Comparison of ENCODE assay signal across 26 cellular contexts in genomic region chr5:177374211-177374610, GRCh38. TPM values are rescaled to one million over a fixed set of nuclear protein-coding genes. Genes with fewer than 3 reads are reported as not detected.
A peak's percentile ranks its signal among the peaks of the same experiment; 100 is the strongest.
DNase-seq lines count a peak whose midpoint lies in the region; ATAC-seq and TF ChIP-seq lines count a peak whose summit lies in the region.
"Had no signal": no experiment of that assay in that cellular context is flagged by ENCODE, and none has a peak within 500 bp of the region (broad histone marks: within the 10 kb centered on the region; RNA-seq: fewer than 3 reads in every experiment).

No MANE protein-coding gene starts in this region.

- peaks cover 37% of the 10 kb centered on the region for H3K4me1 Mint-ChIP-seq in T-helper 1 cell treated with Interleukin-12 subunit alpha and Interleukin-12 subunit beta and Interleukin-4 antibody, amounts not matched to agents 30 μg/mL and 1 μg/mL, for 36 hours (ENCODE audit: low read depth)
- peaks cover 38 to 72% (median 53%) of the 10 kb centered on the region in 4 donors for H3K4me1 Mint-ChIP-seq in CD4-positive, alpha-beta memory T cell
- H3K4me1 Mint-ChIP-seq in activated T-helper 2 cell treated with anti-CD3 and anti-CD28 coated beads, Interferon-gamma antibody, Interleukin-2, Interleukin-4, amounts not matched to agents 10 μg/mL and 5 μg/mL and 100 μg/mL, durations not matched to agents 14 hours and 24 hours and 36 hours (ENCODE audit: low read depth), result peaks cover 26% of the 10 kb centered on the region
- H3K4me1 Mint-ChIP-seq in naive thymus-derived CD4-positive, alpha-beta T cell, result peaks cover 44 to 83% (median 64%) of the 10 kb centered on the region in 7 donors

- peak overlapping the region; percentile 55 for H3K27ac ChIP-seq in CD4-positive, alpha-beta memory T cell (ENCODE audit: low read depth, low read length)
- peak overlapping the region; percentile 76 for H3K27ac ChIP-seq in naive thymus-derived CD4-positive, alpha-beta T cell (ENCODE audit: low read depth, low read length)
- no peak overlapping the region for H3K27ac ChIP-seq in coronary artery
- H3K27ac ChIP-seq: BLaER1 treated with 17β-estradiol and CSF1 and Interleukin-3, amounts not matched to agents 10 nM and 100 nM; brain microvascular endothelial cell; esophagus muscularis mucosa; left lung; sigmoid colon; WERI-Rb-1 had no signal

- DNase-seq in T-helper 1 cell, result no peak
- DNase-seq in CD4-positive, alpha-beta memory T cell, result no peak
- no peak for DNase-seq in activated T-helper 2 cell treated with anti-CD3 and anti-CD28 coated beads, Interferon-gamma antibody, Interleukin-2, Interleukin-4, amounts not matched to agents 10 μg/mL and 5 μg/mL and 100 μg/mL, durations not matched to agents 14 hours and 24 hours and 36 hours (ENCODE audit: low spot score)
- no peak for DNase-seq in naive thymus-derived CD4-positive, alpha-beta T cell
- DNase-seq in stimulated activated CD4-positive, alpha-beta T cell treated with anti-CD3 and anti-CD28 coated beads, Interleukin-15, amount 100 ng/mL, for 24 hours, result no peak
- DNase-seq in coronary artery (ENCODE audit: low spot score), result no peak
- DNase-seq: 8988T; brain microvascular endothelial cell; HFFc6; Kasumi-1; left lung; NCI-H1092 treated with DMSO at 0.1 percent for 48 hours; NCI-H510A treated with DMSO at 0.1 percent for 48 hours; sigmoid colon; stimulated activated CD4-positive, alpha-beta T cell treated with anti-CD3 and anti-CD28 coated beads, Interleukin-2, amount 100 ng/mL, for 48 hours; substantia nigra; SW 1271; WERI-Rb-1 had no signal

- peaks cover 22% of the 10 kb centered on the region for H3K36me3 ChIP-seq in CD4-positive, alpha-beta memory T cell (ENCODE audit: insufficient read depth, low read length)
- peaks cover 4 to 27% (median 13%) of the 10 kb centered on the region in 3 experiments for H3K36me3 ChIP-seq in naive thymus-derived CD4-positive, alpha-beta T cell (ENCODE audit: control insufficient read depth in 2 of 3, insufficient read depth in 3 of 3, low read length in 3 of 3)
- H3K36me3 ChIP-seq: brain microvascular endothelial cell, sigmoid colon, WERI-Rb-1 had no signal

- TF ChIP-seq CTCF in coronary artery (IDR thresholded peaks at IDR 0.05), result no peak

- intact Hi-C loops in CD4-positive, alpha-beta memory T cell (cut with micrococcal nuclease), result no loop called here
- intact Hi-C loops in activated T-helper 2 cell treated with anti-CD3 and anti-CD28 coated beads, Interferon-gamma antibody, Interleukin-2, Interleukin-4, amounts not matched to agents 10 μg/mL and 5 μg/mL and 100 μg/mL, durations not matched to agents 14 hours and 24 hours and 36 hours (cut with micrococcal nuclease), result no loop called here
- intact Hi-C loops in naive thymus-derived CD4-positive, alpha-beta T cell (cut with micrococcal nuclease), result no loop called here

- no peaks in the 10 kb centered on the region for H3K27me3 Mint-ChIP-seq in T-helper 1 cell treated with Interleukin-12 subunit alpha and Interleukin-12 subunit beta and Interleukin-4 antibody, amounts not matched to agents 30 μg/mL and 1 μg/mL, for 36 hours (ENCODE audit: low read depth)
- no peaks in the 10 kb centered on the region for H3K27me3 Mint-ChIP-seq in CD4-positive, alpha-beta memory T cell
- no peaks in the 10 kb centered on the region for H3K27me3 Mint-ChIP-seq in activated T-helper 2 cell treated with anti-CD3 and anti-CD28 coated beads, Interferon-gamma antibody, Interleukin-2, Interleukin-4, amounts not matched to agents 10 μg/mL and 5 μg/mL and 100 μg/mL, durations not matched to agents 14 hours and 24 hours and 36 hours (ENCODE audit: low read depth)
- H3K27me3 Mint-ChIP-seq in naive thymus-derived CD4-positive, alpha-beta T cell, result no peaks in the 10 kb centered on the region

- ATAC-seq in naive thymus-derived CD4-positive, alpha-beta T cell, result no peak
- ATAC-seq in HG03045 (IDR thresholded peaks at IDR 0.05; ENCODE audit: unreplicated experiment), result no peak
- ATAC-seq: left lung had no signal

- H3K4me1 ChIP-seq in CD4-positive, alpha-beta memory T cell (ENCODE audit: insufficient read depth, low read length), result peaks cover 72% of the 10 kb centered on the region
- H3K4me1 ChIP-seq in naive thymus-derived CD4-positive, alpha-beta T cell (ENCODE audit: control insufficient read depth in 2 of 2, insufficient read depth in 2 of 2, low read length in 2 of 2), result peaks cover 36 to 66% of the 10 kb centered on the region in 2 donors

- H3K4me3 ChIP-seq in CD4-positive, alpha-beta memory T cell (ENCODE audit: low read length in 2 of 2), result no peak overlapping the region
- H3K4me3 ChIP-seq in naive thymus-derived CD4-positive, alpha-beta T cell (ENCODE audit: low read length), result no peak overlapping the region
- H3K4me3 ChIP-seq in coronary artery, result no peak overlapping the region
- H3K4me3 ChIP-seq: BLaER1 treated with 17β-estradiol and CSF1 and Interleukin-3, amounts not matched to agents 10 nM and 100 nM; esophagus muscularis mucosa; left lung; sigmoid colon had no signal

- H3K9me3 Mint-ChIP-seq in T-helper 1 cell treated with Interleukin-12 subunit alpha and Interleukin-12 subunit beta and Interleukin-4 antibody, amounts not matched to agents 30 μg/mL and 1 μg/mL, for 36 hours, result no peaks in the 10 kb centered on the region
- no peaks in the 10 kb centered on the region for H3K9me3 Mint-ChIP-seq in CD4-positive, alpha-beta memory T cell
- no peaks in the 10 kb centered on the region for H3K9me3 Mint-ChIP-seq in activated T-helper 2 cell treated with anti-CD3 and anti-CD28 coated beads, Interferon-gamma antibody, Interleukin-2, Interleukin-4, amounts not matched to agents 10 μg/mL and 5 μg/mL and 100 μg/mL, durations not matched to agents 14 hours and 24 hours and 36 hours
- no peaks in the 10 kb centered on the region for H3K9me3 Mint-ChIP-seq in naive thymus-derived CD4-positive, alpha-beta T cell
- H3K9me3 Mint-ChIP-seq: dendritic cell treated with granulocyte-macrophage colony-stimulating factor and Interleukin-4, amounts not matched to agents 40 ng/mL and 50 ng/mL, for 4 days; HFFc6 had no signal

- H3K36me3 Mint-ChIP-seq in T-helper 1 cell treated with Interleukin-12 subunit alpha and Interleukin-12 subunit beta and Interleukin-4 antibody, amounts not matched to agents 30 μg/mL and 1 μg/mL, for 36 hours (ENCODE audit: low read depth), result peaks cover 24% of the 10 kb centered on the region
- H3K36me3 Mint-ChIP-seq in CD4-positive, alpha-beta memory T cell, result peaks cover 3 to 25% of the 10 kb centered on the region in 2 donors
- H3K36me3 Mint-ChIP-seq in activated T-helper 2 cell treated with anti-CD3 and anti-CD28 coated beads, Interferon-gamma antibody, Interleukin-2, Interleukin-4, amounts not matched to agents 10 μg/mL and 5 μg/mL and 100 μg/mL, durations not matched to agents 14 hours and 24 hours and 36 hours (ENCODE audit: low read depth), result peaks cover 17% of the 10 kb centered on the region
- peaks cover 1 to 25% (median 5%) of the 10 kb centered on the region in 5 donors for H3K36me3 Mint-ChIP-seq in naive thymus-derived CD4-positive, alpha-beta T cell

- POLR2A ChIA-PET in CD4-positive, alpha-beta memory T cell (lab: Charles Lee; ENCODE audit: partially characterized antibody), result interaction anchor here (1.0 to 5.8 kb wide), 9 partner anchors 9 to 81 kb away, joined by 3 to 69 read pairs (median 14); partner anchors contain the start of genes LMAN2, RGS14 and SLC34A1
- POLR2A ChIA-PET in naive thymus-derived CD4-positive, alpha-beta T cell (lab: Charles Lee), result interaction anchor here (1.8 to 7.3 kb wide), 6 partner anchors 10 to 81 kb away, joined by 5 to 123 read pairs (median 30); partner anchors contain the start of genes GRK6, RGS14 and SLC34A1

- H3K4me3 Mint-ChIP-seq in T-helper 1 cell treated with Interleukin-12 subunit alpha and Interleukin-12 subunit beta and Interleukin-4 antibody, amounts not matched to agents 30 μg/mL and 1 μg/mL, for 36 hours, result no peak overlapping the region
- H3K4me3 Mint-ChIP-seq in CD4-positive, alpha-beta memory T cell, result peak overlapping the region in 5 of 8 donors; percentile 40 to 87 (median 55)
- no peak overlapping the region for H3K4me3 Mint-ChIP-seq in activated T-helper 2 cell treated with anti-CD3 and anti-CD28 coated beads, Interferon-gamma antibody, Interleukin-2, Interleukin-4, amounts not matched to agents 10 μg/mL and 5 μg/mL and 100 μg/mL, durations not matched to agents 14 hours and 24 hours and 36 hours (ENCODE audit: low read depth)
- peak overlapping the region; percentile 16 to 82 (median 64) for H3K4me3 Mint-ChIP-seq in naive thymus-derived CD4-positive, alpha-beta T cell
- H3K4me3 Mint-ChIP-seq: dendritic cell treated with granulocyte-macrophage colony-stimulating factor and Interleukin-4, amounts not matched to agents 40 ng/mL and 50 ng/mL, for 4 days; HFFc6 had no signal

- no peaks in the 10 kb centered on the region for H3K27me3 ChIP-seq in CD4-positive, alpha-beta memory T cell (ENCODE audit: insufficient read depth, low read length)
- no peaks in the 10 kb centered on the region for H3K27me3 ChIP-seq in naive thymus-derived CD4-positive, alpha-beta T cell (ENCODE audit: control insufficient read depth in 2 of 2, insufficient read depth in 2 of 2, low read length in 2 of 2)
- H3K27me3 ChIP-seq: BLaER1 treated with 17β-estradiol and CSF1 and Interleukin-3, amounts not matched to agents 10 nM and 100 nM; brain microvascular endothelial cell; esophagus muscularis mucosa; left lung; sigmoid colon had no signal

- CTCF ChIA-PET in CD4-positive, alpha-beta memory T cell (lab: Charles Lee; ENCODE audit: partially characterized antibody), result interaction anchor here (2.4 to 8.5 kb wide), 6 partner anchors 9 to 124 kb away, joined by 8 to 140 read pairs (median 19); partner anchors contain the start of genes PDLIM7, RGS14 and SLC34A1
- CTCF ChIA-PET in naive thymus-derived CD4-positive, alpha-beta T cell (lab: Charles Lee), result interaction anchor here (0.9 to 6.0 kb wide), 7 partner anchors 9 to 64 kb away, joined by 3 to 75 read pairs (median 4); partner anchors contain the start of genes MXD3 and SLC34A1

- peak overlapping the region; percentile 36 for H3K27ac Mint-ChIP-seq in T-helper 1 cell treated with Interleukin-12 subunit alpha and Interleukin-12 subunit beta and Interleukin-4 antibody, amounts not matched to agents 30 μg/mL and 1 μg/mL, for 36 hours
- H3K27ac Mint-ChIP-seq in CD4-positive, alpha-beta memory T cell, result peak overlapping the region; percentile 79 to 90 (median 86)
- peak overlapping the region; percentile 38 for H3K27ac Mint-ChIP-seq in activated T-helper 2 cell treated with anti-CD3 and anti-CD28 coated beads, Interferon-gamma antibody, Interleukin-2, Interleukin-4, amounts not matched to agents 10 μg/mL and 5 μg/mL and 100 μg/mL, durations not matched to agents 14 hours and 24 hours and 36 hours
- H3K27ac Mint-ChIP-seq in naive thymus-derived CD4-positive, alpha-beta T cell, result peak overlapping the region; percentile 26 to 94 (median 90)
- H3K27ac Mint-ChIP-seq: dendritic cell treated with granulocyte-macrophage colony-stimulating factor and Interleukin-4, amounts not matched to agents 40 ng/mL and 50 ng/mL, for 4 days; HFFc6 had no signal

- no peaks in the 10 kb centered on the region for H3K9me3 ChIP-seq in CD4-positive, alpha-beta memory T cell (ENCODE audit: control insufficient read depth in 1 of 2, low read length in 2 of 2)
- no peaks in the 10 kb centered on the region for H3K9me3 ChIP-seq in naive thymus-derived CD4-positive, alpha-beta T cell (ENCODE audit: control insufficient read depth in 2 of 3, low read length in 3 of 3)
- H3K9me3 ChIP-seq: BLaER1 treated with 17β-estradiol and CSF1 and Interleukin-3, amounts not matched to agents 10 nM and 100 nM; esophagus muscularis mucosa; left lung; sigmoid colon had no signal

RNA-seq across cellular contexts. Expression of gene SLC34A1, which starts 10.0 kb away (rescaled TPM):
- under 1 TPM in 1 of 2 experiments, not detected in 1; 0.11 TPM for total RNA-seq in CD4-positive, alpha-beta memory T cell
- polyA plus RNA-seq in CD4-positive, alpha-beta memory T cell, result not detected
- not detected in 2 replicates for total RNA-seq in activated T-helper 2 cell treated with anti-CD3 and anti-CD28 coated beads, Interferon-gamma antibody, Interleukin-2, Interleukin-4, amounts not matched to agents 10 μg/mL and 5 μg/mL and 100 μg/mL, durations not matched to agents 14 hours and 24 hours and 36 hours
- total RNA-seq in naive thymus-derived CD4-positive, alpha-beta T cell, result under 1 TPM in 2 of 5 experiments, not detected in 3; 0.27 to 0.29 TPM
- polyA plus RNA-seq in naive thymus-derived CD4-positive, alpha-beta T cell, result not detected
- total RNA-seq: esophagus muscularis mucosa, glomerular endothelial cell, HFFc6, left lung, osteocyte, sigmoid colon had no signal

RNA-seq across cellular contexts. Expression of gene RGS14, which starts 16.5 kb away (rescaled TPM):
- 100 to 1,000 TPM; 167 to 168 TPM for total RNA-seq in CD4-positive, alpha-beta memory T cell
- polyA plus RNA-seq in CD4-positive, alpha-beta memory T cell, result 10 to 100 TPM; 62.3 to 96.7 TPM
- total RNA-seq in activated T-helper 2 cell treated with anti-CD3 and anti-CD28 coated beads, Interferon-gamma antibody, Interleukin-2, Interleukin-4, amounts not matched to agents 10 μg/mL and 5 μg/mL and 100 μg/mL, durations not matched to agents 14 hours and 24 hours and 36 hours, result 36.2 and 40.5 TPM in 2 replicates
- total RNA-seq in naive thymus-derived CD4-positive, alpha-beta T cell, result 100 to 1,000 TPM in 3 of 5 experiments, 10 to 100 TPM in 2; 68.4 to 196 (median 112) TPM
- 100 to 1,000 TPM in 1 of 2 donors, 10 to 100 TPM in 1; 32.9 to 100 TPM for polyA plus RNA-seq in naive thymus-derived CD4-positive, alpha-beta T cell

RNA-seq across cellular contexts. Expression of gene LMAN2, which starts 22.7 kb away (rescaled TPM):
- total RNA-seq in CD4-positive, alpha-beta memory T cell, result 100 to 1,000 TPM; 114 to 123 TPM
- polyA plus RNA-seq in CD4-positive, alpha-beta memory T cell, result 100 to 1,000 TPM; 223 to 322 TPM
- total RNA-seq in activated T-helper 2 cell treated with anti-CD3 and anti-CD28 coated beads, Interferon-gamma antibody, Interleukin-2, Interleukin-4, amounts not matched to agents 10 μg/mL and 5 μg/mL and 100 μg/mL, durations not matched to agents 14 hours and 24 hours and 36 hours, result 130 and 137 TPM in 2 replicates
- 100 to 1,000 TPM in 2 of 5 experiments, 10 to 100 TPM in 3; 71.8 to 144 (median 99.7) TPM for total RNA-seq in naive thymus-derived CD4-positive, alpha-beta T cell
- polyA plus RNA-seq in naive thymus-derived CD4-positive, alpha-beta T cell, result 100 to 1,000 TPM; 194 to 202 TPM

RNA-seq across cellular contexts. Expression of gene PFN3, which starts 26.2 kb away (rescaled TPM):
- total RNA-seq in CD4-positive, alpha-beta memory T cell, result not detected
- not detected for polyA plus RNA-seq in CD4-positive, alpha-beta memory T cell
- total RNA-seq in activated T-helper 2 cell treated with anti-CD3 and anti-CD28 coated beads, Interferon-gamma antibody, Interleukin-2, Interleukin-4, amounts not matched to agents 10 μg/mL and 5 μg/mL and 100 μg/mL, durations not matched to agents 14 hours and 24 hours and 36 hours, result not detected in 2 replicates
- total RNA-seq in naive thymus-derived CD4-positive, alpha-beta T cell, result not detected
- not detected for polyA plus RNA-seq in naive thymus-derived CD4-positive, alpha-beta T cell
- total RNA-seq: esophagus muscularis mucosa, glomerular endothelial cell, HFFc6, HT1080, left lung, osteocyte, sigmoid colon had no signal
- polyA plus RNA-seq: sigmoid colon had no signal

RNA-seq across cellular contexts. Expression of gene F12, which starts 35.2 kb away (rescaled TPM):
- total RNA-seq in CD4-positive, alpha-beta memory T cell, result not detected
- polyA plus RNA-seq in CD4-positive, alpha-beta memory T cell, result 1 to 10 TPM; 2.0 to 2.4 TPM
- 3.5 and 5.8 TPM in 2 replicates for total RNA-seq in activated T-helper 2 cell treated with anti-CD3 and anti-CD28 coated beads, Interferon-gamma antibody, Interleukin-2, Interleukin-4, amounts not matched to agents 10 μg/mL and 5 μg/mL and 100 μg/mL, durations not matched to agents 14 hours and 24 hours and 36 hours
- 1 to 10 TPM in 1 of 5 experiments, under 1 TPM in 2, not detected in 2; 0.16 to 2.1 (median 0.34) TPM for total RNA-seq in naive thymus-derived CD4-positive, alpha-beta T cell
- under 1 TPM in 1 of 2 donors, not detected in 1; 0.64 TPM for polyA plus RNA-seq in naive thymus-derived CD4-positive, alpha-beta T cell

Comparison
In these comparisons a context has a peak if more than half of its experiments do, and no peak if none do; other contexts are left out.
1. H3K27ac Mint-ChIP-seq: peak in every context shown above with its lines; median percentile 90 in naive thymus-derived CD4-positive, alpha-beta T cell; 86 in CD4-positive, alpha-beta memory T cell; 38 in activated T-helper 2 cell treated with anti-CD3 and anti-CD28 coated beads, Interferon-gamma antibody, Interleukin-2, Interleukin-4, amounts not matched to agents 10 μg/mL and 5 μg/mL and 100 μg/mL, durations not matched to agents 14 hours and 24 hours and 36 hours; 36 in T-helper 1 cell treated with Interleukin-12 subunit alpha and Interleukin-12 subunit beta and Interleukin-4 antibody, amounts not matched to agents 30 μg/mL and 1 μg/mL, for 36 hours.
2. H3K4me3 Mint-ChIP-seq: peak in CD4-positive, alpha-beta memory T cell (5 of 8) and naive thymus-derived CD4-positive, alpha-beta T cell (10 of 10); none in T-helper 1 cell treated with Interleukin-12 subunit alpha and Interleukin-12 subunit beta and Interleukin-4 antibody, amounts not matched to agents 30 μg/mL and 1 μg/mL, for 36 hours (single experiment) and activated T-helper 2 cell treated with anti-CD3 and anti-CD28 coated beads, Interferon-gamma antibody, Interleukin-2, Interleukin-4, amounts not matched to agents 10 μg/mL and 5 μg/mL and 100 μg/mL, durations not matched to agents 14 hours and 24 hours and 36 hours (single experiment).
3. H3K27ac ChIP-seq: peak in CD4-positive, alpha-beta memory T cell (single experiment) and naive thymus-derived CD4-positive, alpha-beta T cell (single experiment); none in coronary artery (0 of 2).